In the genomic region with DNA sequence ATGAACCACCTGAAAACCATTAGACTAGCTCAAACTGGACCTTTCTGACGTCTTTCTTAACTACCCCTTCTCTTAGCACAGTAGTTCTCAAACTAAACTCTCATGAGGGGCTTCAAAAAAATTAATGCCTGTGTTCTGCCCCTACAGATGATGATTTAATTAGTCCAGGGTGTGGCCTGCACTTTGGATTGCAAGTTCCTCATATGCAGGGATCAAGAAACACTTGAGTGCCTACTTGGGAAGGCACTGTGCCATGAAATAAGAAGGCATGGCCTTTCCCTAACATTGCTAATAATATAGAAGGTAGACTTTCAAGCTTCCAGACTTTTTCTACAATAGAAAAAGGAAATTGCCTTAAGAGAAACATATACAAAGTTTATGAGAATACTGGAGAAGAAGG, we compare ENCODE assay signal across 32 cellular contexts. TPM values are rescaled to one million over a fixed set of nuclear protein-coding genes. Genes with fewer than 3 reads are reported as not detected.
"Had no signal": no experiment of that assay in that cellular context is flagged by ENCODE, and none has a peak within 500 bp of the region (broad histone marks: within the 10 kb centered on the region; RNA-seq: fewer than 3 reads in every experiment).

No MANE protein-coding gene starts in this region.

- H3K4me3 ChIP-seq: ascending aorta, cardiac muscle cell had no signal

- H3K9me3 ChIP-seq: ascending aorta had no signal

- ATAC-seq: activated CD4-positive, alpha-beta T cell treated with anti-CD3 and anti-CD28 coated beads for 36 hours; activated CD4-positive, CD25-positive, alpha-beta regulatory T cell treated with anti-CD3 and anti-CD28 coated beads, Interleukin-2, amount 50 U/mL, for 24 hours; activated CD8-positive, alpha-beta T cell treated with anti-CD3 and anti-CD28 coated beads for 36 hours; activated naive CD8-positive, alpha-beta T cell treated with anti-CD3 and anti-CD28 coated beads, Interleukin-2, amount 50 U/mL, for 24 hours; activated T-cell treated with anti-CD3 and anti-CD28 coated beads, Interleukin-2, amount 50 U/mL, for 4 hours; activated T-cell treated with anti-CD3 and anti-CD28 coated beads, Interleukin-2, amount 50 U/mL, for 72 hours; activated T-helper 17 cell treated with anti-CD3 and anti-CD28 coated beads, Interleukin-2, amount 50 U/mL, for 72 hours; T-cell; WTC11 had no signal

- H3K27ac ChIP-seq: ascending aorta, cardiac muscle cell, WERI-Rb-1 had no signal

- H3K4me1 ChIP-seq: ascending aorta had no signal

- H3K27me3 ChIP-seq: ascending aorta, cardiac muscle cell had no signal

- H3K36me3 ChIP-seq: cardiac muscle cell, WERI-Rb-1 had no signal

- DNase-seq: activated CD4-positive, alpha-beta memory T cell treated with anti-CD3 and anti-CD28 coated beads for 36 hours; activated CD4-positive, alpha-beta T cell treated with anti-CD3 and anti-CD28 coated beads for 1 hour; activated CD4-positive, alpha-beta T cell treated with anti-CD3 and anti-CD28 coated beads for 36 hours; activated CD4-positive, alpha-beta T cell treated with anti-CD3 and anti-CD28 coated beads for 48 hours; activated CD4-positive, alpha-beta T cell treated with anti-CD3 and anti-CD28 coated beads, Interleukin-2, amount 10 ng/mL, durations not matched to agents 7 days and 5 days; activated CD4-positive, alpha-beta T cell treated with anti-CD3 and anti-CD28 coated beads, Interleukin-2, amount 50 U/mL, for 4 hours; activated CD4-positive, CD25-positive, alpha-beta regulatory T cell; activated CD8-positive, alpha-beta memory T cell treated with anti-CD3 and anti-CD28 coated beads, Interleukin-2, amount 50 U/mL, for 4 hours; activated CD8-positive, alpha-beta T cell treated with anti-CD3 and anti-CD28 coated beads for 36 hours; activated effector memory CD4-positive, alpha-beta T cell treated with anti-CD3 and anti-CD28 coated beads, Interleukin-2, amount 50 U/mL, for 16 hours; activated gamma-delta T cell treated with Interleukin-2 at 50 U/mL for 16 hours; activated naive CD4-positive, alpha-beta T cell; activated naive CD4-positive, alpha-beta T cell treated with anti-CD3 and anti-CD28 coated beads for 36 hours; activated naive CD8-positive, alpha-beta T cell treated with anti-CD3 and anti-CD28 coated beads, Interleukin-2, amount 10 ng/mL, durations not matched to agents 7 days and 5 days; activated naive CD8-positive, alpha-beta T cell treated with anti-CD3 and anti-CD28 coated beads, Interleukin-2, amount 50 U/mL, for 24 hours; activated T-cell treated with anti-CD3 and anti-CD28 coated beads for 4 hours; activated T-cell treated with anti-CD3 and anti-CD28 coated beads, Interleukin-2, amount 50 U/mL, for 1 hour; activated T-cell treated with anti-CD3 and anti-CD28 coated beads, Interleukin-2, amount 50 U/mL, for 4 hours; activated T-cell treated with anti-CD3 and anti-CD28 coated beads, Interleukin-2, amount 50 U/mL, for 72 hours; amygdala; anterior cingulate cortex; caudate nucleus; cerebellar nuclear complex; T-cell; T-helper 2 cell; T-helper 9 cell; WERI-Rb-1 had no signal

RNA-seq across cellular contexts. Expression of a gene that starts 52.3 kb away (rescaled TPM):
- total RNA-seq: ascending aorta, WTC11 had no signal
